ENCODE assay signal across 8 cellular contexts in genomic region chr16:67447508-67448076, GRCh38. TPM values are rescaled to one million over a fixed set of nuclear protein-coding genes. Genes with fewer than 3 reads are reported as not detected.
DNase-seq lines count a peak whose midpoint lies in the region; ATAC-seq and TF ChIP-seq lines count a peak whose summit lies in the region.

No MANE protein-coding gene starts in this region.

- H3K27me3 ChIP-seq in Panc1 (ENCODE audit: control insufficient read depth, insufficient read depth, low read length): no peaks in the 10 kb centered on the region
- H3K27me3 ChIP-seq in right cardiac atrium (ENCODE audit: control insufficient read depth, insufficient read depth): no peaks in the 10 kb centered on the region

- H3K9me3 Mint-ChIP-seq in activated T-helper 2 cell treated with anti-CD3 and anti-CD28 coated beads, Interferon-gamma antibody, Interleukin-2, Interleukin-4, amounts not matched to agents 10 μg/mL and 5 μg/mL and 100 μg/mL, durations not matched to agents 14 hours and 24 hours and 36 hours: no peaks in the 10 kb centered on the region

- H3K4me3 Mint-ChIP-seq in activated T-helper 2 cell treated with anti-CD3 and anti-CD28 coated beads, Interferon-gamma antibody, Interleukin-2, Interleukin-4, amounts not matched to agents 10 μg/mL and 5 μg/mL and 100 μg/mL, durations not matched to agents 14 hours and 24 hours and 36 hours (ENCODE audit: low read depth): no peak overlapping the region

- DNase-seq in Right ventricle myocardium inferior (ENCODE audit: missing footprints) (no peak), cardiac septum (ENCODE audit: low spot score) (no peak), Panc1 (ENCODE audit: low read depth, low spot score) (no peak), right cardiac atrium (peak; percentile 62 to 89 (median 86)), islet precursor cell (no peak)
- peak; percentile 64 for DNase-seq in activated T-helper 2 cell treated with anti-CD3 and anti-CD28 coated beads, Interferon-gamma antibody, Interleukin-2, Interleukin-4, amounts not matched to agents 10 μg/mL and 5 μg/mL and 100 μg/mL, durations not matched to agents 14 hours and 24 hours and 36 hours (ENCODE audit: low spot score)
- peak; percentile 78 to 80 for DNase-seq in stimulated activated CD4-positive, alpha-beta T cell treated with anti-CD3 and anti-CD28 coated beads, Interleukin-2, amount 100 ng/mL, for 48 hours

- H3K27ac ChIP-seq in Panc1 (ENCODE audit: low read length) (no peak overlapping the region), right cardiac atrium (ENCODE audit: low read length) (no peak overlapping the region)

- no peaks in the 10 kb centered on the region for H3K36me3 ChIP-seq in Panc1 (ENCODE audit: control insufficient read depth, insufficient read depth, low read length)

- POLR2A ChIA-PET in Panc1 (lab: Charles Lee): interaction anchor here (0.6 kb wide), 1 partner anchor 37 kb away, joined by 3 read pairs; no protein-coding TSS in a partner anchor

- H3K27ac Mint-ChIP-seq in activated T-helper 2 cell treated with anti-CD3 and anti-CD28 coated beads, Interferon-gamma antibody, Interleukin-2, Interleukin-4, amounts not matched to agents 10 μg/mL and 5 μg/mL and 100 μg/mL, durations not matched to agents 14 hours and 24 hours and 36 hours: no peak overlapping the region

- in situ Hi-C loops in Panc1 (cut with HindIII; ENCODE audit: low pct_unique_long_range_greater_than_20kb, low sequenced_read_pairs): no loop called here

- no TSS peak for BruUV-seq in Panc1 (replicated peaks; lab: Mats Ljungman, UMichigan)

- intact Hi-C loops in Right ventricle myocardium inferior (cut with DNase I) (no loop called here), cardiac septum (cut with DNase I) (no loop called here), Panc1 (cut with micrococcal nuclease; ENCODE audit: unreplicated experiment) (no loop called here), right cardiac atrium (cut with DNase I) (no loop called here)
- intact Hi-C loops in activated T-helper 2 cell treated with anti-CD3 and anti-CD28 coated beads, Interferon-gamma antibody, Interleukin-2, Interleukin-4, amounts not matched to agents 10 μg/mL and 5 μg/mL and 100 μg/mL, durations not matched to agents 14 hours and 24 hours and 36 hours (cut with micrococcal nuclease): loop anchor here (2.0 kb wide), 1 partner anchor 19 kb away; no protein-coding TSS in a partner anchor

- TF ChIP-seq CTCF in Panc1 (IDR thresholded peaks at IDR 0.05): peak; percentile 72

- 56% methylated on average over 6 of the region's 6 CpGs for WGBS in right cardiac atrium

- CTCF ChIA-PET in Panc1 (lab: Charles Lee): interaction anchor here (0.6 to 2.1 kb wide), 2 partner anchors 20 to 118 kb away, joined by 4 to 7 read pairs; no protein-coding TSS in a partner anchor

- peaks cover 3% of the 10 kb centered on the region for H3K4me1 Mint-ChIP-seq in activated T-helper 2 cell treated with anti-CD3 and anti-CD28 coated beads, Interferon-gamma antibody, Interleukin-2, Interleukin-4, amounts not matched to agents 10 μg/mL and 5 μg/mL and 100 μg/mL, durations not matched to agents 14 hours and 24 hours and 36 hours (ENCODE audit: low read depth)

- H3K27me3 Mint-ChIP-seq in activated T-helper 2 cell treated with anti-CD3 and anti-CD28 coated beads, Interferon-gamma antibody, Interleukin-2, Interleukin-4, amounts not matched to agents 10 μg/mL and 5 μg/mL and 100 μg/mL, durations not matched to agents 14 hours and 24 hours and 36 hours (ENCODE audit: low read depth): no peaks in the 10 kb centered on the region

- peak; percentile 30 for ATAC-seq in Right ventricle myocardium inferior
- ATAC-seq in Panc1: peak; percentile 68
- peak; percentile 13 to 20 for ATAC-seq in right cardiac atrium
- ATAC-seq in GM19328 (IDR thresholded peaks at IDR 0.05; ENCODE audit: unreplicated experiment): no peak

- no peaks in the 10 kb centered on the region for H3K36me3 Mint-ChIP-seq in activated T-helper 2 cell treated with anti-CD3 and anti-CD28 coated beads, Interferon-gamma antibody, Interleukin-2, Interleukin-4, amounts not matched to agents 10 μg/mL and 5 μg/mL and 100 μg/mL, durations not matched to agents 14 hours and 24 hours and 36 hours (ENCODE audit: low read depth)

- H3K4me3 ChIP-seq in Panc1 (ENCODE audit: low read depth in 2 of 2, low read length in 2 of 2): no peak overlapping the region
- no peak overlapping the region for H3K4me3 ChIP-seq in right cardiac atrium (ENCODE audit: low read length)

- H3K9me3 ChIP-seq in Panc1 (ENCODE audit: control insufficient read depth, insufficient read depth, low read depth, low read length) (no peaks in the 10 kb centered on the region), right cardiac atrium (ENCODE audit: control insufficient read depth, low read length) (no peaks in the 10 kb centered on the region)

- no peaks in the 10 kb centered on the region for H3K4me1 ChIP-seq in Panc1 (ENCODE audit: control insufficient read depth, insufficient read depth, low read length)
- H3K4me1 ChIP-seq in right cardiac atrium (ENCODE audit: control insufficient read depth, insufficient read depth, low read length): peaks cover 53% of the 10 kb centered on the region

RNA-seq across cellular contexts. Expression of gene HSD11B2, which starts 16.7 kb away (rescaled TPM):
- total RNA-seq in Right ventricle myocardium inferior: 0.81 TPM
- 0.27 TPM for total RNA-seq in cardiac septum
- total RNA-seq in Panc1 (2021; ENCODE audit: unreplicated experiment): 0.77 TPM
- 1.0 TPM for polyA plus RNA-seq in Panc1 (2012; ENCODE audit: insufficient read length)
- 1.7 and 2.8 TPM in 2 replicates for total RNA-seq in activated T-helper 2 cell treated with anti-CD3 and anti-CD28 coated beads, Interferon-gamma antibody, Interleukin-2, Interleukin-4, amounts not matched to agents 10 μg/mL and 5 μg/mL and 100 μg/mL, durations not matched to agents 14 hours and 24 hours and 36 hours
- total RNA-seq in right cardiac atrium: 1 to 10 TPM in 1 of 4 donors, under 1 TPM in 3; 0.42 to 1.6 (median 0.64) TPM
- polyA plus RNA-seq in right cardiac atrium: 0.38 TPM

RNA-seq across cellular contexts. Expression of gene ZDHHC1, which starts 31.3 kb away (rescaled TPM):
- 2.9 TPM for total RNA-seq in Right ventricle myocardium inferior
- 4.6 TPM for total RNA-seq in cardiac septum
- total RNA-seq in Panc1 (2021; ENCODE audit: unreplicated experiment): 7.8 TPM
- 10.4 TPM for polyA plus RNA-seq in Panc1 (2012; ENCODE audit: insufficient read length)
- total RNA-seq in activated T-helper 2 cell treated with anti-CD3 and anti-CD28 coated beads, Interferon-gamma antibody, Interleukin-2, Interleukin-4, amounts not matched to agents 10 μg/mL and 5 μg/mL and 100 μg/mL, durations not matched to agents 14 hours and 24 hours and 36 hours: 1.4 and 1.5 TPM in 2 replicates
- total RNA-seq in right cardiac atrium: 10 to 100 TPM in 1 of 4 donors, 1 to 10 TPM in 3; 6.4 to 10.4 (median 6.4) TPM
- polyA plus RNA-seq in right cardiac atrium: 5.2 TPM

RNA-seq across cellular contexts. Expression of gene ATP6V0D1, which starts 33.4 kb away (rescaled TPM):
- total RNA-seq in Right ventricle myocardium inferior (67.7 TPM), cardiac septum (58.8 TPM), Panc1 (2021; ENCODE audit: unreplicated experiment) (70.8 TPM), right cardiac atrium (10 to 100 TPM; 64.1 to 79.4 (median 68.2) TPM)
- polyA plus RNA-seq in Panc1 (2012; ENCODE audit: insufficient read length): 103 TPM
- total RNA-seq in activated T-helper 2 cell treated with anti-CD3 and anti-CD28 coated beads, Interferon-gamma antibody, Interleukin-2, Interleukin-4, amounts not matched to agents 10 μg/mL and 5 μg/mL and 100 μg/mL, durations not matched to agents 14 hours and 24 hours and 36 hours: 31.5 and 33.9 TPM in 2 replicates
- polyA plus RNA-seq in right cardiac atrium: 44.6 TPM

RNA-seq across cellular contexts. Expression of gene AGRP, which starts 35.8 kb away (rescaled TPM):
- total RNA-seq in Right ventricle myocardium inferior (not detected), cardiac septum (not detected), Panc1 (2021; ENCODE audit: unreplicated experiment) (not detected), right cardiac atrium (not detected)
- polyA plus RNA-seq in Panc1 (2012; ENCODE audit: insufficient read length): not detected
- not detected in 2 replicates for total RNA-seq in activated T-helper 2 cell treated with anti-CD3 and anti-CD28 coated beads, Interferon-gamma antibody, Interleukin-2, Interleukin-4, amounts not matched to agents 10 μg/mL and 5 μg/mL and 100 μg/mL, durations not matched to agents 14 hours and 24 hours and 36 hours
- polyA plus RNA-seq in right cardiac atrium: not detected

RNA-seq across cellular contexts. Expression of gene TPPP3, which starts 54.3 kb away (rescaled TPM):
- total RNA-seq in Right ventricle myocardium inferior (9.5 TPM), cardiac septum (9.6 TPM), Panc1 (2021; ENCODE audit: unreplicated experiment) (0.95 TPM), right cardiac atrium (100 to 1,000 TPM in 1 of 4 donors, 10 to 100 TPM in 3; 21.9 to 183 (median 33.4) TPM)
- 6.0 TPM for polyA plus RNA-seq in Panc1 (2012; ENCODE audit: insufficient read length)
- not detected in 2 replicates for total RNA-seq in activated T-helper 2 cell treated with anti-CD3 and anti-CD28 coated beads, Interferon-gamma antibody, Interleukin-2, Interleukin-4, amounts not matched to agents 10 μg/mL and 5 μg/mL and 100 μg/mL, durations not matched to agents 14 hours and 24 hours and 36 hours
- 64.6 TPM for polyA plus RNA-seq in right cardiac atrium

Comparison
In these comparisons a context has a peak if more than half of its experiments do, and no peak if none do; other contexts are left out.
1. DNase-seq: peak in activated T-helper 2 cell treated with anti-CD3 and anti-CD28 coated beads, Interferon-gamma antibody, Interleukin-2, Interleukin-4, amounts not matched to agents 10 μg/mL and 5 μg/mL and 100 μg/mL, durations not matched to agents 14 hours and 24 hours and 36 hours (single experiment), right cardiac atrium (3 of 3) and stimulated activated CD4-positive, alpha-beta T cell treated with anti-CD3 and anti-CD28 coated beads, Interleukin-2, amount 100 ng/mL, for 48 hours (2 of 2); none in Right ventricle myocardium inferior (single experiment), cardiac septum (single experiment), Panc1 (single experiment) and islet precursor cell (single experiment).